Comparison of ENCODE assay signal across 2 cellular contexts in the genomic region with DNA sequence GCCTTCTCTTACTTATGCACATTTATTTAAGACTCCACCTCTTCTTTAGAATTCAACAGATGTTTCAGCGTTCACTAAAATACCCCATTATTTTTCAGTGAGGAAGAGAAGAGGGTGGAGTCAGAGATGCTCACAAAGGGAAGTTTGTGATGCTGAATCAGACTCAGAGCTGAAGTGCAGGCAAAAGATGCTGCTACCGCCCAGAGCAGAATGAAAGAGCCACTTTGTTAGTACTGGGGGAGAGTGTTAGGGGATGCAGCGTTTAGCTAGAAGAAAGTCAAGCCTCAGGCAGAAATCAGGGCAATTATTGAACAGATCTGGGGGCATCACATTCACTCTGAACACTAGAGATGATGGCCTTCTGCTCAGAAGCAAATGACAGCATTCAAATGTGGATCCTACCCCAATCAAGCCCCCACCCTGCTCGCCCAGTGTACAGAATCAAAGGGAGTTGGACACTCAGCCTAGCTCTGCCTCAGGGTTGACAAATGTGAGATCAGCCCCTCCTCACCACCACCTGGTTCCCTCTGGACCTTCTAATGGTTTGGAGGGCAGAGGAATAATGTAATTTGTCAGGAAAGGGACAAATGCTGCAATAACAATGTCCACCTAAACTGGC.
TF ChIP-seq lines count a peak whose summit lies in the region.

No MANE protein-coding gene starts in this region.

TF ChIP-seq in GM23338, 12 proteins besides CTCF, POLR2A, EP300 and RAD21 (continues in another document):
- TF ChIP-seq NANOG (IDR thresholded peaks at IDR 0.05; ENCODE audit: borderline replicate concordance) (no peak), JUNB (IDR thresholded peaks at IDR 0.05; ENCODE audit: unreplicated experiment) (no peak), ZNF331 (CRISPR knock-in tag; IDR thresholded peaks at IDR 0.05; ENCODE audit: low read depth) (no peak), ZNF114 (CRISPR knock-in tag; IDR thresholded peaks at IDR 0.05) (no peak), EZH2phosphoT487 (IDR thresholded peaks at IDR 0.05; ENCODE audit: unreplicated experiment) (no peak), EZH2 (IDR thresholded peaks at IDR 0.05; ENCODE audit: low read depth, unreplicated experiment) (no peak), CREB1 (CRISPR knock-in tag; IDR thresholded peaks at IDR 0.05; ENCODE audit: low read depth) (no peak), STAT1 (IDR thresholded peaks at IDR 0.05; ENCODE audit: unreplicated experiment) (no peak), POLR2AphosphoS5 (IDR thresholded peaks at IDR 0.05; ENCODE audit: low read depth) (no peak)
- TF ChIP-seq, protein P1, sequence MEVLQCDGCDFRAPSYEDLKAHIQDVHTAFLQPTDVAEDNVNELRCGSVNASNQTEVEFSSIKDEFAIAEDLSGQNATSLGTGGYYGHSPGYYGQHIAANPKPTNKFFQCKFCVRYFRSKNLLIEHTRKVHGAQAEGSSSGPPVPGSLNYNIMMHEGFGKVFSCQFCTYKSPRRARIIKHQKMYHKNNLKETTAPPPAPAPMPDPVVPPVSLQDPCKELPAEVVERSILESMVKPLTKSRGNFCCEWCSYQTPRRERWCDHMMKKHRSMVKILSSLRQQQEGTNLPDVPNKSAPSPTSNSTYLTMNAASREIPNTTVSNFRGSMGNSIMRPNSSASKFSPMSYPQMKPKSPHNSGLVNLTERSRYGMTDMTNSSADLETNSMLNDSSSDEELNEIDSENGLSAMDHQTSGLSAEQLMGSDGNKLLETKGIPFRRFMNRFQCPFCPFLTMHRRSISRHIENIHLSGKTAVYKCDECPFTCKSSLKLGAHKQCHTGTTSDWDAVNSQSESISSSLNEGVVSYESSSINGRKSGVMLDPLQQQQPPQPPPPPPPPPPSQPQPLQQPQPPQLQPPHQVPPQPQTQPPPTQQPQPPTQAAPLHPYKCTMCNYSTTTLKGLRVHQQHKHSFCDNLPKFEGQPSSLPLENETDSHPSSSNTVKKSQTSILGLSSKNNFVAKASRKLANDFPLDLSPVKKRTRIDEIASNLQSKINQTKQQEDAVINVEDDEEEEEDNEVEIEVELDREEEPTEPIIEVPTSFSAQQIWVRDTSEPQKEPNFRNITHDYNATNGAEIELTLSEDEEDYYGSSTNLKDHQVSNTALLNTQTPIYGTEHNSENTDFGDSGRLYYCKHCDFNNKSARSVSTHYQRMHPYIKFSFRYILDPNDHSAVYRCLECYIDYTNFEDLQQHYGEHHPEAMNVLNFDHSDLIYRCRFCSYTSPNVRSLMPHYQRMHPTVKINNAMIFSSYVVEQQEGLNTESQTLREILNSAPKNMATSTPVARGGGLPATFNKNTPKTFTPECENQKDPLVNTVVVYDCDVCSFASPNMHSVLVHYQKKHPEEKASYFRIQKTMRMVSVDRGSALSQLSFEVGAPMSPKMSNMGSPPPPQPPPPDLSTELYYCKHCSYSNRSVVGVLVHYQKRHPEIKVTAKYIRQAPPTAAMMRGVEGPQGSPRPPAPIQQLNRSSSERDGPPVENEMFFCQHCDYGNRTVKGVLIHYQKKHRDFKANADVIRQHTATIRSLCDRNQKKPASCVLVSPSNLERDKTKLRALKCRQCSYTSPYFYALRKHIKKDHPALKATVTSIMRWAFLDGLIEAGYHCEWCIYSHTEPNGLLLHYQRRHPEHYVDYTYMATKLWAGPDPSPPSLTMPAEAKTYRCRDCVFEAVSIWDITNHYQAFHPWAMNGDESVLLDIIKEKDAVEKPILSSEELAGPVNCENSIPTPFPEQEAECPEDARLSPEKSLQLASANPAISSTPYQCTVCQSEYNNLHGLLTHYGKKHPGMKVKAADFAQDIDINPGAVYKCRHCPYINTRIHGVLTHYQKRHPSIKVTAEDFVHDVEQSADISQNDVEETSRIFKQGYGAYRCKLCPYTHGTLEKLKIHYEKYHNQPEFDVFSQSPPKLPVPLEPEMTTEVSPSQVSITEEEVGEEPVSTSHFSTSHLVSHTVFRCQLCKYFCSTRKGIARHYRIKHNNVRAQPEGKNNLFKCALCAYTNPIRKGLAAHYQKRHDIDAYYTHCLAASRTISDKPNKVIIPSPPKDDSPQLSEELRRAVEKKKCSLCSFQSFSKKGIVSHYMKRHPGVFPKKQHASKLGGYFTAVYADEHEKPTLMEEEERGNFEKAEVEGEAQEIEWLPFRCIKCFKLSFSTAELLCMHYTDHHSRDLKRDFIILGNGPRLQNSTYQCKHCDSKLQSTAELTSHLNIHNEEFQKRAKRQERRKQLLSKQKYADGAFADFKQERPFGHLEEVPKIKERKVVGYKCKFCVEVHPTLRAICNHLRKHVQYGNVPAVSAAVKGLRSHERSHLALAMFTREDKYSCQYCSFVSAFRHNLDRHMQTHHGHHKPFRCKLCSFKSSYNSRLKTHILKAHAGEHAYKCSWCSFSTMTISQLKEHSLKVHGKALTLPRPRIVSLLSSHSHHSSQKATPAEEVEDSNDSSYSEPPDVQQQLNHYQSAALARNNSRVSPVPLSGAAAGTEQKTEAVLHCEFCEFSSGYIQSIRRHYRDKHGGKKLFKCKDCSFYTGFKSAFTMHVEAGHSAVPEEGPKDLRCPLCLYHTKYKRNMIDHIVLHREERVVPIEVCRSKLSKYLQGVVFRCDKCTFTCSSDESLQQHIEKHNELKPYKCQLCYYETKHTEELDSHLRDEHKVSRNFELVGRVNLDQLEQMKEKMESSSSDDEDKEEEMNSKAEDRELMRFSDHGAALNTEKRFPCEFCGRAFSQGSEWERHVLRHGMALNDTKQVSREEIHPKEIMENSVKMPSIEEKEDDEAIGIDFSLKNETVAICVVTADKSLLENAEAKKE (CRISPR knock-in tag; IDR thresholded peaks at IDR 0.05), result no peak
- TF ChIP-seq, protein P2, sequence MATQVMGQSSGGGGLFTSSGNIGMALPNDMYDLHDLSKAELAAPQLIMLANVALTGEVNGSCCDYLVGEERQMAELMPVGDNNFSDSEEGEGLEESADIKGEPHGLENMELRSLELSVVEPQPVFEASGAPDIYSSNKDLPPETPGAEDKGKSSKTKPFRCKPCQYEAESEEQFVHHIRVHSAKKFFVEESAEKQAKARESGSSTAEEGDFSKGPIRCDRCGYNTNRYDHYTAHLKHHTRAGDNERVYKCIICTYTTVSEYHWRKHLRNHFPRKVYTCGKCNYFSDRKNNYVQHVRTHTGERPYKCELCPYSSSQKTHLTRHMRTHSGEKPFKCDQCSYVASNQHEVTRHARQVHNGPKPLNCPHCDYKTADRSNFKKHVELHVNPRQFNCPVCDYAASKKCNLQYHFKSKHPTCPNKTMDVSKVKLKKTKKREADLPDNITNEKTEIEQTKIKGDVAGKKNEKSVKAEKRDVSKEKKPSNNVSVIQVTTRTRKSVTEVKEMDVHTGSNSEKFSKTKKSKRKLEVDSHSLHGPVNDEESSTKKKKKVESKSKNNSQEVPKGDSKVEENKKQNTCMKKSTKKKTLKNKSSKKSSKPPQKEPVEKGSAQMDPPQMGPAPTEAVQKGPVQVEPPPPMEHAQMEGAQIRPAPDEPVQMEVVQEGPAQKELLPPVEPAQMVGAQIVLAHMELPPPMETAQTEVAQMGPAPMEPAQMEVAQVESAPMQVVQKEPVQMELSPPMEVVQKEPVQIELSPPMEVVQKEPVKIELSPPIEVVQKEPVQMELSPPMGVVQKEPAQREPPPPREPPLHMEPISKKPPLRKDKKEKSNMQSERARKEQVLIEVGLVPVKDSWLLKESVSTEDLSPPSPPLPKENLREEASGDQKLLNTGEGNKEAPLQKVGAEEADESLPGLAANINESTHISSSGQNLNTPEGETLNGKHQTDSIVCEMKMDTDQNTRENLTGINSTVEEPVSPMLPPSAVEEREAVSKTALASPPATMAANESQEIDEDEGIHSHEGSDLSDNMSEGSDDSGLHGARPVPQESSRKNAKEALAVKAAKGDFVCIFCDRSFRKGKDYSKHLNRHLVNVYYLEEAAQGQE (IDR thresholded peaks at IDR 0.05; ENCODE audit: unreplicated experiment), result no peak

TF ChIP-seq in H1, 55 proteins besides CTCF, POLR2A, EP300 and RAD21:
- TF ChIP-seq NRF1 (IDR thresholded peaks at IDR 0.05; ENCODE audit: low read depth, low read length) (no peak), GABPA (IDR thresholded peaks at IDR 0.05; ENCODE audit: borderline replicate concordance, insufficient read depth, low read length) (no peak), FOSL1 (IDR thresholded peaks at IDR 0.05; ENCODE audit: insufficient read depth, low read depth, low read length) (no peak), CREB1 (IDR thresholded peaks at IDR 0.05) (no peak), RXRA (IDR thresholded peaks at IDR 0.05; ENCODE audit: insufficient read depth, low read depth, low read length) (no peak)
